In the genomic region with DNA sequence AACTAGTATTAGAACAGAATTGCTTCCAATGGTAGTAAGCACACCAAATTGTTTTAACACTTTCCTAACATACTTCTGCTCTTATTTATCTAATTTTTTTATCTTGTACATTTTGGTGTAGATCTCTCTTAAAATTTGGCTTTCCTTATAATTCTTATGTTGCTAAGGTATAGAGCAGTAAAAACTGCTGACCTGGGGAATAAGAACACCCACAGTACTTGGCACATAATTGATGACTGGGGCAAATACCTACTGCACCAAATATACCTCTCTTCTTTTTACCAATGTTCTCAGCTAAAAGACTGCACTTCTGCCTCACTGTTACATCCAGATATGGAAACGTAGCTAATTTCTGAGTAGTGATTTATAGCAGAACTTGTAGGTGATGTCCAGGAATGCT, we compare ENCODE assay signal across 27 cellular contexts.
"Had no signal": no experiment of that assay in that cellular context is flagged by ENCODE, and none has a peak within 500 bp of the region (broad histone marks: within the 10 kb centered on the region; RNA-seq: fewer than 3 reads in every experiment).

No MANE protein-coding gene starts in this region.

- ATAC-seq: effector memory CD8-positive, alpha-beta T cell; esophagus mucosa; gastrocnemius medialis; heart right ventricle; left cardiac atrium; left lung; left ventricle myocardium superior; lower lobe of right lung; mucosa of descending colon had no signal

- H3K9me3 Mint-ChIP-seq: mesothelial cell of epicardium had no signal

- DNase-seq: colonic mucosa; cortex of kidney; effector CD8-positive, alpha-beta T cell; effector memory CD8-positive, alpha-beta T cell; endodermal cell; erythroblast; esophagus squamous epithelium; foreskin fibroblast; foreskin melanocyte; gastrocnemius medialis; glutamatergic neuron; head of caudate nucleus; heart right ventricle; hippocampal formation; left cardiac atrium; left lung; left ventricle myocardium superior; lower lobe of right lung; mesenchymal stem cell; mucosa of descending colon had no signal

- H3K27ac Mint-ChIP-seq: dendritic cell treated with granulocyte-macrophage colony-stimulating factor and Interleukin-4, amounts not matched to agents 40 ng/mL and 50 ng/mL, for 4 days; effector memory CD8-positive, alpha-beta T cell; endodermal cell; mesothelial cell of epicardium had no signal

- H3K36me3 Mint-ChIP-seq: mesothelial cell of epicardium had no signal

- H3K4me3 Mint-ChIP-seq: dendritic cell treated with granulocyte-macrophage colony-stimulating factor and Interleukin-4, amounts not matched to agents 40 ng/mL and 50 ng/mL, for 4 days; effector memory CD8-positive, alpha-beta T cell; endodermal cell; mesothelial cell of epicardium had no signal

- H3K27me3 ChIP-seq: colonic mucosa, esophagus squamous epithelium, gastrocnemius medialis, left lung had no signal

- H3K27ac ChIP-seq: colonic mucosa, epithelial cell of prostate, esophagus squamous epithelium, gastrocnemius medialis, heart right ventricle, left lung, lower lobe of right lung had no signal

- H3K27me3 Mint-ChIP-seq: dendritic cell treated with granulocyte-macrophage colony-stimulating factor and Interleukin-4, amounts not matched to agents 40 ng/mL and 50 ng/mL, for 4 days; effector memory CD8-positive, alpha-beta T cell had no signal

- H3K4me1 ChIP-seq: colonic mucosa, esophagus squamous epithelium, gastrocnemius medialis, heart right ventricle, left lung, lower lobe of right lung had no signal

- H3K4me3 ChIP-seq: colonic mucosa, esophagus squamous epithelium, gastrocnemius medialis, heart right ventricle, left lung, lower lobe of right lung, mucosa of descending colon had no signal

- FAIRE-seq: endometrium, islet of Langerhans, keratinocyte had no signal

- H3K9me3 ChIP-seq: colonic mucosa, esophagus squamous epithelium, gastrocnemius medialis, heart right ventricle, left lung, lower lobe of right lung, mucosa of descending colon had no signal

- H3K36me3 ChIP-seq: colonic mucosa, esophagus squamous epithelium, gastrocnemius medialis, heart right ventricle, left lung, lower lobe of right lung had no signal

- H3K4me1 Mint-ChIP-seq: mesothelial cell of epicardium had no signal
